ENCODE assay signal across 9 cellular contexts in genomic region chr5:141040093-141040762, GRCh38. TPM values are rescaled to one million over a fixed set of nuclear protein-coding genes. Genes with fewer than 3 reads are reported as not detected.
DNase-seq lines count a peak whose midpoint lies in the region; ATAC-seq and TF ChIP-seq lines count a peak whose summit lies in the region.
"Had no signal": no experiment of that assay in that cellular context is flagged by ENCODE, and none has a peak within 500 bp of the region (broad histone marks: within the 10 kb centered on the region; RNA-seq: fewer than 3 reads in every experiment).

No MANE protein-coding gene starts in this region.

- H3K27me3 Mint-ChIP-seq in activated CD8-positive, alpha-beta T cell treated with anti-CD3 and anti-CD28 coated beads for 36 hours: peaks cover 6% of the 10 kb centered on the region
- no peaks in the 10 kb centered on the region for H3K27me3 Mint-ChIP-seq in activated CD8-positive, alpha-beta T cell treated with anti-CD3 and anti-CD28 coated beads, Interleukin-2, amount 10 ng/mL, durations not matched to agents 7 days and 5 days (ENCODE audit: low read depth)

- H3K4me1 ChIP-seq in PC-9 (replicated peaks; ENCODE audit: insufficient read depth): no peaks in the 10 kb centered on the region
- peaks cover 2% of the 10 kb centered on the region for H3K4me1 ChIP-seq in ovary (ENCODE audit: insufficient read depth)

- intact Hi-C loops in activated CD8-positive, alpha-beta T cell treated with anti-CD3 and anti-CD28 coated beads for 36 hours (cut with micrococcal nuclease): loop anchor here (5.0 kb wide), 1 partner anchor 168 kb away; no protein-coding TSS in a partner anchor
- intact Hi-C loops in PC-9 (cut with micrococcal nuclease; ENCODE audit: unreplicated experiment) (loop anchor here (1.0 to 2.0 kb wide), 3 partner anchors 35 to 158 kb away; partner anchors contain the start of genes PCDHA13 and PCDHAC1), ovary (cut with DNase I) (no loop called here)

- H4K20me1 ChIP-seq in PC-9 (ENCODE audit: insufficient read depth): no peaks in the 10 kb centered on the region

- no peak for TF ChIP-seq EP300 in ovary (IDR thresholded peaks at IDR 0.05)

- H3K9me2 ChIP-seq in PC-9 (ENCODE audit: insufficient read depth): no peaks in the 10 kb centered on the region

- no peaks in the 10 kb centered on the region for H3K27me3 ChIP-seq in PC-9 (ENCODE audit: insufficient read depth, low read depth)
- H3K27me3 ChIP-seq in ovary: no peaks in the 10 kb centered on the region

- no TSS peak for BruUV-seq in PC-9 (replicated peaks; lab: Mats Ljungman, UMichigan)

- no peak for DNase-seq in activated CD8-positive, alpha-beta T cell treated with anti-CD3 and anti-CD28 coated beads for 36 hours
- DNase-seq in activated CD8-positive, alpha-beta T cell treated with anti-CD3 and anti-CD28 coated beads, Interleukin-2, amount 10 ng/mL, durations not matched to agents 7 days and 5 days: no peak
- DNase-seq in PC-9 (peak in 1 of 2 experiments; percentile 65), globus pallidus (ENCODE audit: low spot score) (peak; percentile 75), ovary (peak in 2 of 5 donors; percentile 26 to 39)
- no peak for DNase-seq in effector CD8-positive, alpha-beta T cell (lab: John Stamatoyannopoulos, UW)

- no peak overlapping the region for H3K27ac Mint-ChIP-seq in activated CD8-positive, alpha-beta T cell treated with anti-CD3 and anti-CD28 coated beads for 36 hours
- no peak overlapping the region for H3K27ac Mint-ChIP-seq in activated CD8-positive, alpha-beta T cell treated with anti-CD3 and anti-CD28 coated beads, Interleukin-2, amount 10 ng/mL, durations not matched to agents 7 days and 5 days

- ATAC-seq in activated CD8-positive, alpha-beta T cell treated with anti-CD3 and anti-CD28 coated beads for 36 hours: no peak
- ATAC-seq in activated CD8-positive, alpha-beta T cell treated with anti-CD3 and anti-CD28 coated beads, Interleukin-2, amount 10 ng/mL, durations not matched to agents 7 days and 5 days: no peak
- ATAC-seq in HG03439 (IDR thresholded peaks at IDR 0.05; ENCODE audit: unreplicated experiment) (no peak), HG03095 (IDR thresholded peaks at IDR 0.05; ENCODE audit: unreplicated experiment) (no peak)

- TF ChIP-seq CTCF in activated CD8-positive, alpha-beta T cell treated with anti-CD3 and anti-CD28 coated beads for 36 hours (IDR thresholded peaks at IDR 0.05): peak; percentile 19
- peak; percentile 48 for TF ChIP-seq CTCF in PC-9 (conservative IDR thresholded peaks at IDR 0.05)
- TF ChIP-seq CTCF in ovary (IDR thresholded peaks at IDR 0.05): no peak

- no peak overlapping the region for H3K4me3 Mint-ChIP-seq in activated CD8-positive, alpha-beta T cell treated with anti-CD3 and anti-CD28 coated beads for 36 hours
- no peak overlapping the region for H3K4me3 Mint-ChIP-seq in activated CD8-positive, alpha-beta T cell treated with anti-CD3 and anti-CD28 coated beads, Interleukin-2, amount 10 ng/mL, durations not matched to agents 7 days and 5 days

- H3K4me1 Mint-ChIP-seq in activated CD8-positive, alpha-beta T cell treated with anti-CD3 and anti-CD28 coated beads for 36 hours (ENCODE audit: low read depth): no peaks in the 10 kb centered on the region
- H3K4me1 Mint-ChIP-seq in activated CD8-positive, alpha-beta T cell treated with anti-CD3 and anti-CD28 coated beads, Interleukin-2, amount 10 ng/mL, durations not matched to agents 7 days and 5 days (ENCODE audit: low read depth): no peaks in the 10 kb centered on the region

- H3K79me2 ChIP-seq in PC-9 (ENCODE audit: low read depth): no peaks in the 10 kb centered on the region

- H3K36me3 ChIP-seq in PC-9 (ENCODE audit: low read depth): no peaks in the 10 kb centered on the region
- no peaks in the 10 kb centered on the region for H3K36me3 ChIP-seq in ovary

- H3F3A ChIP-seq in PC-9 (ENCODE audit: insufficient read depth, low read depth): peaks cover 11% of the 10 kb centered on the region; the same call in 1 of the 2 replicates

- H3K9me3 ChIP-seq in PC-9 (ENCODE audit: insufficient read depth, low read depth): 0 out of 2 replicates have a peak, but pooled peaks cover 4% of the 10 kb centered on the region
- H3K9me3 ChIP-seq in ovary: no peaks in the 10 kb centered on the region

- H3K27ac ChIP-seq in PC-9: no peak overlapping the region
- H3K27ac ChIP-seq in ovary: no peak overlapping the region

- WGBS in ovary, 3 donors: 7 to 9% (median 8%) methylated on average over 24 of the region's 24 CpGs

- no peak for TF ChIP-seq POLR2A in ovary (IDR thresholded peaks at IDR 0.05)

- H3K4me2 ChIP-seq in PC-9: peak overlapping the region; percentile 53

- CTCF ChIA-PET in activated CD8-positive, alpha-beta T cell treated with anti-CD3 and anti-CD28 coated beads for 36 hours (lab: Charles Lee): interaction anchor here (0.6 to 1.6 kb wide), 7 partner anchors 44 to 330 kb away, joined by 3 to 5 read pairs (median 3); no protein-coding TSS in a partner anchor
- CTCF ChIA-PET in activated CD8-positive, alpha-beta T cell treated with anti-CD3 and anti-CD28 coated beads, Interleukin-2, amount 10 ng/mL, durations not matched to agents 7 days and 5 days (lab: Charles Lee): no interaction called here
- CTCF ChIA-PET in PC-9 (lab: Charles Lee): interaction anchor here (0.6 to 1.5 kb wide), 10 partner anchors 36 to 199 kb away, joined by 3 to 26 read pairs (median 6); partner anchors contain the start of genes PCDHA11, PCDHAC1 and PCDHAC2

- H2AFZ ChIP-seq in PC-9: 0 out of 2 replicates have a peak overlapping the region, but pooled peaks have one; percentile 54

- no peaks in the 10 kb centered on the region for H3K9me3 Mint-ChIP-seq in activated CD8-positive, alpha-beta T cell treated with anti-CD3 and anti-CD28 coated beads for 36 hours
- no peaks in the 10 kb centered on the region for H3K9me3 Mint-ChIP-seq in activated CD8-positive, alpha-beta T cell treated with anti-CD3 and anti-CD28 coated beads, Interleukin-2, amount 10 ng/mL, durations not matched to agents 7 days and 5 days (ENCODE audit: insufficient read depth)

- POLR2A ChIA-PET in activated CD8-positive, alpha-beta T cell treated with anti-CD3 and anti-CD28 coated beads for 36 hours (lab: Charles Lee): no interaction called here
- POLR2A ChIA-PET in activated CD8-positive, alpha-beta T cell treated with anti-CD3 and anti-CD28 coated beads, Interleukin-2, amount 10 ng/mL, durations not matched to agents 7 days and 5 days (lab: Charles Lee): no interaction called here
- POLR2A ChIA-PET in PC-9 (lab: Charles Lee; ENCODE audit: unreplicated experiment): interaction anchor here (0.6 kb wide), 1 partner anchor 70 kb away, joined by 3 read pairs; no protein-coding TSS in a partner anchor

- no peaks in the 10 kb centered on the region for H3K36me3 Mint-ChIP-seq in activated CD8-positive, alpha-beta T cell treated with anti-CD3 and anti-CD28 coated beads for 36 hours (ENCODE audit: low read depth)
- H3K36me3 Mint-ChIP-seq in activated CD8-positive, alpha-beta T cell treated with anti-CD3 and anti-CD28 coated beads, Interleukin-2, amount 10 ng/mL, durations not matched to agents 7 days and 5 days (ENCODE audit: low read depth): no peaks in the 10 kb centered on the region

- peak overlapping the region; percentile 34; the same call in 1 of the 2 replicates for H3K4me3 ChIP-seq in PC-9
- H3K4me3 ChIP-seq in ovary: peak overlapping the region; percentile 30

RNA-seq across cellular contexts. Expression of gene PCDHB1, which starts 10.9 kb away (rescaled TPM):
- total RNA-seq in activated CD8-positive, alpha-beta T cell treated with anti-CD3 and anti-CD28 coated beads for 36 hours: not detected
- not detected for total RNA-seq in activated CD8-positive, alpha-beta T cell treated with anti-CD3 and anti-CD28 coated beads, Interleukin-2, amount 10 ng/mL, durations not matched to agents 7 days and 5 days
- total RNA-seq in PC-9 (2021): not detected in 2 replicates
- total RNA-seq in ovary: under 1 TPM in 2 of 7 donors, not detected in 5; 0.03 to 0.34 TPM
- not detected for polyA plus RNA-seq in ovary
- total RNA-seq: T-helper 1 cell treated with Interleukin-12 subunit alpha and Interleukin-12 subunit beta and Interleukin-4 antibody, amounts not matched to agents 30 ng/mL and 1 ng/mL, for 36 hours had no signal

RNA-seq across cellular contexts. Expression of gene PCDHB2, which starts 54.2 kb away (rescaled TPM):
- total RNA-seq in activated CD8-positive, alpha-beta T cell treated with anti-CD3 and anti-CD28 coated beads for 36 hours: not detected
- not detected for total RNA-seq in activated CD8-positive, alpha-beta T cell treated with anti-CD3 and anti-CD28 coated beads, Interleukin-2, amount 10 ng/mL, durations not matched to agents 7 days and 5 days
- total RNA-seq in PC-9 (2021) (2.8 and 4.0 TPM in 2 replicates), ovary (1 to 10 TPM; 1.9 to 4.0 (median 3.3) TPM)
- polyA plus RNA-seq in ovary: 1 to 10 TPM; 1.7 to 2.5 TPM
- total RNA-seq: T-helper 1 cell treated with Interleukin-12 subunit alpha and Interleukin-12 subunit beta and Interleukin-4 antibody, amounts not matched to agents 30 ng/mL and 1 ng/mL, for 36 hours had no signal

Comparison
In these comparisons a context has a peak if more than half of its experiments do, and no peak if none do; other contexts are left out.
1. CTCF ChIP-seq: peak in activated CD8-positive, alpha-beta T cell treated with anti-CD3 and anti-CD28 coated beads for 36 hours (single experiment) and PC-9 (single experiment); none in ovary (0 of 3).
2. intact Hi-C loops: an anchor here in activated CD8-positive, alpha-beta T cell treated with anti-CD3 and anti-CD28 coated beads for 36 hours (5.0 kb wide) and PC-9 (1.0 to 2.0 kb wide); none called in ovary.